Comparison of ENCODE assay signal across 9 cellular contexts in the genomic region with DNA sequence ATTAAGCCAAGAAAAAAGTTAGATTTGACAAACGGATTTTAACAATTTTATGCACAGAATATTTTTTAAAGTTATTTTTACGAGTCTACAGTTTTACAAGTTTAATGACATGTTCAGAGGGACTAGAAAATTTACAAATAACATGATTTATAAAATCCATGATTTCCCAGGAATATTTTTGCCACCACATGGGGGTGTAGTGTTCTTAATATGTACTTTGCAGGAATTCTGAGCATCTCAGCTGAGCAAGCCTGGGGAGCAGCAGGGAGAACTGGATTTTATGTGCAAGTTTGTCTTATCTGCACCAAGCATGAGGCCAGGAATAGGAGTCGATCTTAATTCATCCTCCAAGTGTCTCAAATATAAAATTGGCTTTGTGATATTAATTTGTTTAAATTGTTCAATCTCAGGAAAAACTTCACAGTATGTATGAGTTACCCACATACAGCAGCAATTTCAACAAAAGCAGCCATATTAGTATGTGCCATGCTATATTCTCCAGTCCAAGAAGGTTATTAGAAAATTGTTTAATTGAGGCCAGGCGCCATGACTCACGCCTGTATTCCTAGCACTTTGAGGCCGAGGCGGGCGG.
A peak's percentile ranks its signal among the peaks of the same experiment; 100 is the strongest.
DNase-seq lines count a peak whose midpoint lies in the region; ATAC-seq, FAIRE-seq and TF ChIP-seq lines count a peak whose summit lies in the region.
"Had no signal": no experiment of that assay in that cellular context is flagged by ENCODE, and none has a peak within 500 bp of the region (broad histone marks: within the 10 kb centered on the region; RNA-seq: fewer than 3 reads in every experiment).

No MANE protein-coding gene starts in this region.

- no peaks in the 10 kb centered on the region for H3K9me3 ChIP-seq in breast epithelium
- no peaks in the 10 kb centered on the region for H3K9me3 ChIP-seq in prostate gland
- H3K9me3 ChIP-seq: sigmoid colon had no signal

- TF ChIP-seq POLR2A in breast epithelium (IDR thresholded peaks at IDR 0.05) (no peak), prostate gland (IDR thresholded peaks at IDR 0.05) (no peak)

- H3K9me3 Mint-ChIP-seq in MCF 10A (ENCODE audit: unreplicated experiment) (peaks cover 4% of the 10 kb centered on the region), type B pancreatic cell (no peaks in the 10 kb centered on the region)
- H3K9me3 Mint-ChIP-seq in activated T-helper 17 cell treated with anti-CD3 and anti-CD28 coated beads, Interleukin-2, amount 50 U/mL, for 72 hours: peaks cover 32% of the 10 kb centered on the region

- 66% methylated on average over 8 of the region's 8 CpGs for WGBS in prostate gland

- BruUV-seq in MCF 10A (replicated peaks; lab: Mats Ljungman, UMichigan): no TSS peak

- H3K36me3 ChIP-seq in breast epithelium (no peaks in the 10 kb centered on the region), prostate gland (no peaks in the 10 kb centered on the region)
- H3K36me3 ChIP-seq: sigmoid colon had no signal

- POLR2A ChIA-PET in MCF 10A (lab: Yijun Ruan, JAX): no interaction called here

- H3K36me3 Mint-ChIP-seq in MCF 10A (ENCODE audit: insufficient read depth, unreplicated experiment): no peaks in the 10 kb centered on the region
- H3K36me3 Mint-ChIP-seq in type B pancreatic cell: no peaks in the 10 kb centered on the region
- no peaks in the 10 kb centered on the region for H3K36me3 Mint-ChIP-seq in activated T-helper 17 cell treated with anti-CD3 and anti-CD28 coated beads, Interleukin-2, amount 50 U/mL, for 72 hours (ENCODE audit: low read depth)

- CTCF ChIA-PET in MCF 10A (lab: Yijun Ruan, JAX): interaction anchor here (0.6 to 1.2 kb wide), 5 partner anchors 17 to 279 kb away, joined by 3 to 5 read pairs (median 4); no protein-coding TSS in a partner anchor

- H3K27ac ChIP-seq in breast epithelium (no peak overlapping the region), prostate gland (no peak overlapping the region)
- H3K27ac ChIP-seq: sigmoid colon had no signal

- no peak overlapping the region for H3K27ac Mint-ChIP-seq in MCF 10A (ENCODE audit: low read depth, unreplicated experiment)
- H3K27ac Mint-ChIP-seq in type B pancreatic cell: no peak overlapping the region
- H3K27ac Mint-ChIP-seq in activated T-helper 17 cell treated with anti-CD3 and anti-CD28 coated beads, Interleukin-2, amount 50 U/mL, for 72 hours: no peak overlapping the region

- no peak overlapping the region for H3K4me3 Mint-ChIP-seq in MCF 10A (ENCODE audit: unreplicated experiment)
- no peak overlapping the region for H3K4me3 Mint-ChIP-seq in type B pancreatic cell
- H3K4me3 Mint-ChIP-seq in activated T-helper 17 cell treated with anti-CD3 and anti-CD28 coated beads, Interleukin-2, amount 50 U/mL, for 72 hours: no peak overlapping the region

- H3K4me1 Mint-ChIP-seq in MCF 10A (ENCODE audit: insufficient read depth, unreplicated experiment) (no peaks in the 10 kb centered on the region), type B pancreatic cell (ENCODE audit: unreplicated experiment) (no peaks in the 10 kb centered on the region)
- no peaks in the 10 kb centered on the region for H3K4me1 Mint-ChIP-seq in activated T-helper 17 cell treated with anti-CD3 and anti-CD28 coated beads, Interleukin-2, amount 50 U/mL, for 72 hours

- intact Hi-C loops in MCF 10A (cut with micrococcal nuclease) (loop anchor here (1.0 kb wide), 2 partner anchors 192 to 790 kb away; no protein-coding TSS in a partner anchor), breast epithelium (cut with DNase I; ENCODE audit: low total_unique reads) (no loop called here), prostate gland (cut with DNase I) (no loop called here)

- H3K4me3 ChIP-seq in breast epithelium: no peak overlapping the region
- no peak overlapping the region for H3K4me3 ChIP-seq in fibroblast of the aortic adventitia (ENCODE audit: low read depth, low read length)
- no peak overlapping the region for H3K4me3 ChIP-seq in prostate gland
- H3K4me3 ChIP-seq: sigmoid colon had no signal

- H3K4me1 ChIP-seq in breast epithelium (no peaks in the 10 kb centered on the region), prostate gland (replicated peaks) (no peaks in the 10 kb centered on the region)

- peak; percentile 51 for TF ChIP-seq CTCF in MCF 10A (IDR thresholded peaks at IDR 0.05; ENCODE audit: unreplicated experiment)
- no peak for TF ChIP-seq CTCF in breast epithelium (IDR thresholded peaks at IDR 0.05)
- TF ChIP-seq CTCF in fibroblast of the aortic adventitia (IDR thresholded peaks at IDR 0.05; ENCODE audit: insufficient read depth, low read length): peak; percentile 46
- TF ChIP-seq CTCF in type B pancreatic cell (conservative IDR thresholded peaks at IDR 0.05): peak; percentile 71
- peak in 1 of 4 experiments; percentile 17 for TF ChIP-seq CTCF in prostate gland (IDR thresholded peaks at IDR 0.05)

- no peak for ATAC-seq in GM19035 (IDR thresholded peaks at IDR 0.05; ENCODE audit: unreplicated experiment)
- ATAC-seq in activated T-helper 17 cell treated with anti-CD3 and anti-CD28 coated beads, Interleukin-2, amount 50 U/mL, for 72 hours (replicated peaks): no peak

- DNase-seq in MCF 10A (ENCODE audit: unreplicated experiment): peak; percentile 27
- DNase-seq in breast epithelium (ENCODE audit: low spot score in 2 of 2): no peak
- peak; percentile 6 for DNase-seq in RCC 7860 (ENCODE audit: low spot score)
- DNase-seq in fibroblast of the aortic adventitia (ENCODE audit: low read depth): peak; percentile 58
- DNase-seq in type B pancreatic cell (ENCODE audit: extremely low spot score, unreplicated experiment): no peak
- DNase-seq in prostate gland (ENCODE audit: low spot score): no peak
- DNase-seq: sigmoid colon had no signal

- H3K27me3 Mint-ChIP-seq in MCF 10A (ENCODE audit: insufficient read depth, unreplicated experiment) (peaks cover 12% of the 10 kb centered on the region), type B pancreatic cell (no peaks in the 10 kb centered on the region)
- no peaks in the 10 kb centered on the region for H3K27me3 Mint-ChIP-seq in activated T-helper 17 cell treated with anti-CD3 and anti-CD28 coated beads, Interleukin-2, amount 50 U/mL, for 72 hours

- no peaks in the 10 kb centered on the region for H3K27me3 ChIP-seq in breast epithelium
- no peaks in the 10 kb centered on the region for H3K27me3 ChIP-seq in prostate gland (replicated peaks; ENCODE audit: insufficient read depth)
- H3K27me3 ChIP-seq: sigmoid colon had no signal

- FAIRE-seq in RCC 7860 (lab: Jason Lieb, UNC): peak; percentile 2

Comparison
In these comparisons a context has a peak if more than half of its experiments do, and no peak if none do; other contexts are left out.
1. DNase-seq: peak in MCF 10A (single experiment), RCC 7860 (single experiment) and fibroblast of the aortic adventitia (single experiment); none in breast epithelium (0 of 2), type B pancreatic cell (single experiment) and prostate gland (single experiment).
2. CTCF ChIP-seq: peak in MCF 10A (single experiment), fibroblast of the aortic adventitia (single experiment) and type B pancreatic cell (single experiment); none in breast epithelium (0 of 3).